Comparison of ENCODE assay signal across 13 cellular contexts in the genomic region with DNA sequence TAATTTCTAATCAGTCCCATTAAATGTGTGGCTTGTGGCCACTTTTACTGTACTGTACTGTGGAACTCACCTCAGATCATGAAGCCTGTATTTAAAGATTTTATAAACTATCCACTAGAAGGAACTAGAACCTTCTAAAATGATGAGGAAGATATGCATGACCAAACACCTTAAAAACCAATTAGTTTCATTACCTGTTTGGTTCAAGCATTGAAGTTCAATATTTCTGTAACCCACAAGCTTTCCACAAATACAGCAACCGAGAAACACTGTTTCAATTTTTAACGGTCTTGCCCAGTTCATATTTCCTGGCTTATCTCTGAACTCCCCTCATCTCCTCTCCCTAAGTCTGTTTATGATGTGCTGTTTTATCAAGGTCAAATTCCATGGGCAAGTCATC.
DNase-seq lines count a peak whose midpoint lies in the region; ATAC-seq and TF ChIP-seq lines count a peak whose summit lies in the region.
"Had no signal": no experiment of that assay in that cellular context is flagged by ENCODE, and none has a peak within 500 bp of the region (broad histone marks: within the 10 kb centered on the region; RNA-seq: fewer than 3 reads in every experiment).

No MANE protein-coding gene starts in this region.

- H3K4me1 Mint-ChIP-seq in memory B cell: peaks cover 40% of the 10 kb centered on the region
- H3K4me1 Mint-ChIP-seq in HFFc6 (ENCODE audit: low read depth): no peaks in the 10 kb centered on the region

- H3K36me3 Mint-ChIP-seq in memory B cell (peaks cover 8% of the 10 kb centered on the region), HFFc6 (ENCODE audit: low read depth) (no peaks in the 10 kb centered on the region)

- peak; percentile 87 for ATAC-seq in GM18907 (IDR thresholded peaks at IDR 0.05; ENCODE audit: unreplicated experiment)
- peak; percentile 81 for ATAC-seq in GM21619 (IDR thresholded peaks at IDR 0.05; ENCODE audit: unreplicated experiment)
- ATAC-seq in HG03103 (IDR thresholded peaks at IDR 0.05; ENCODE audit: low read depth, unreplicated experiment): peak; percentile 67
- ATAC-seq in memory B cell (ENCODE audit: low read depth): peak; percentile 70
- ATAC-seq: activated CD8-positive, alpha-beta T cell treated with anti-CD3 and anti-CD28 coated beads for 36 hours; psoas muscle had no signal

- no peaks in the 10 kb centered on the region for H3K27me3 Mint-ChIP-seq in memory B cell
- peaks cover 1% of the 10 kb centered on the region for H3K27me3 Mint-ChIP-seq in HFFc6 (ENCODE audit: insufficient read depth)

- no peaks in the 10 kb centered on the region for H3K4me1 ChIP-seq in smooth muscle cell (ENCODE audit: low read depth)
- H3K4me1 ChIP-seq: psoas muscle had no signal

- peak overlapping the region; percentile 30 for H3K4me3 Mint-ChIP-seq in memory B cell
- H3K4me3 Mint-ChIP-seq in HFFc6: no peak overlapping the region
- H3K4me3 Mint-ChIP-seq: activated CD8-positive, alpha-beta T cell treated with anti-CD3 and anti-CD28 coated beads for 36 hours; T-helper 1 cell treated with Interleukin-12 subunit alpha and Interleukin-12 subunit beta and Interleukin-4 antibody, amounts not matched to agents 30 μg/mL and 1 μg/mL, for 36 hours had no signal

- no peak overlapping the region for H3K9ac ChIP-seq in smooth muscle cell (ENCODE audit: low read depth)

- no peak overlapping the region for H3K4me3 ChIP-seq in smooth muscle cell
- H3K4me3 ChIP-seq: psoas muscle had no signal

- no peak overlapping the region for H3K27ac ChIP-seq in smooth muscle cell (ENCODE audit: low read depth)
- H3K27ac ChIP-seq: psoas muscle had no signal

- H3F3A ChIP-seq in smooth muscle cell (ENCODE audit: low read depth): no peaks in the 10 kb centered on the region

- H3K9me3 ChIP-seq in smooth muscle cell (replicated peaks; ENCODE audit: low read depth): no peaks in the 10 kb centered on the region
- H3K9me3 ChIP-seq: psoas muscle had no signal

- 50% methylated on average over 2 of the region's 2 CpGs for whole genome bisulfite sequencing in smooth muscle cell (ENCODE audit: low lambda C conversion rate)

- H2AFZ ChIP-seq in smooth muscle cell (ENCODE audit: low read depth): no peak overlapping the region

- no peaks in the 10 kb centered on the region for H3K36me3 ChIP-seq in smooth muscle cell (ENCODE audit: low read depth)

- H3K9me3 Mint-ChIP-seq in memory B cell: peaks cover 9% of the 10 kb centered on the region
- peaks cover 44% of the 10 kb centered on the region for H3K9me3 Mint-ChIP-seq in HFFc6
- H3K9me3 Mint-ChIP-seq: T-helper 1 cell treated with Interleukin-12 subunit alpha and Interleukin-12 subunit beta and Interleukin-4 antibody, amounts not matched to agents 30 μg/mL and 1 μg/mL, for 36 hours had no signal

- no peaks in the 10 kb centered on the region for H3K27me3 ChIP-seq in smooth muscle cell (ENCODE audit: low read depth)

- no peak overlapping the region for H3K4me2 ChIP-seq in smooth muscle cell

- TF ChIP-seq CTCF in HFFc6 (IDR thresholded peaks at IDR 0.05): no peak
- TF ChIP-seq CTCF in smooth muscle cell (IDR thresholded peaks at IDR 0.05; ENCODE audit: borderline replicate concordance, insufficient read depth, poor library complexity, severe bottlenecking): no peak

- H4K20me1 ChIP-seq in smooth muscle cell (ENCODE audit: low read depth): no peaks in the 10 kb centered on the region

- H3K79me2 ChIP-seq in smooth muscle cell (ENCODE audit: low read depth): no peaks in the 10 kb centered on the region

- DNase-seq in memory B cell (ENCODE audit: low spot score in 2 of 2) (peak in 1 of 2 donors; percentile 21), HFFc6 (no peak), cerebellar cortex (ENCODE audit: low spot score) (no peak), smooth muscle cell (lab: John Stamatoyannopoulos, UW; ENCODE audit: unreplicated experiment) (no peak)
- no peak for DNase-seq in central memory CD4-positive, alpha-beta T cell
- DNase-seq: activated CD8-positive, alpha-beta T cell treated with anti-CD3 and anti-CD28 coated beads for 36 hours; Calu3; psoas muscle; substantia nigra had no signal

- H3K27ac Mint-ChIP-seq in memory B cell: peak overlapping the region; percentile 68
- H3K27ac Mint-ChIP-seq in HFFc6: no peak overlapping the region
- H3K27ac Mint-ChIP-seq: activated CD8-positive, alpha-beta T cell treated with anti-CD3 and anti-CD28 coated beads for 36 hours; T-helper 1 cell treated with Interleukin-12 subunit alpha and Interleukin-12 subunit beta and Interleukin-4 antibody, amounts not matched to agents 30 μg/mL and 1 μg/mL, for 36 hours had no signal
